Comparison of ENCODE assay signal across 22 cellular contexts in genomic region chr12:115205755-115206308, GRCh38.
"Had no signal": no experiment of that assay in that cellular context is flagged by ENCODE, and none has a peak within 500 bp of the region (broad histone marks: within the 10 kb centered on the region; RNA-seq: fewer than 3 reads in every experiment).

No MANE protein-coding gene starts in this region.

- H3K4me1 Mint-ChIP-seq: activated CD4-positive, alpha-beta T cell treated with anti-CD3 and anti-CD28 coated beads for 36 hours; activated CD8-positive, alpha-beta memory T cell treated with anti-CD3 and anti-CD28 coated beads, Interleukin-2, amount 10 ng/mL, durations not matched to agents 7 days and 5 days; naive thymus-derived CD4-positive, alpha-beta T cell had no signal

- H3K36me3 ChIP-seq: esophagus muscularis mucosa, left ventricle myocardium inferior, neural progenitor cell, right atrium auricular region, tibial nerve had no signal

- H3K27me3 Mint-ChIP-seq: activated CD4-positive, alpha-beta T cell treated with anti-CD3 and anti-CD28 coated beads for 36 hours; activated CD8-positive, alpha-beta memory T cell treated with anti-CD3 and anti-CD28 coated beads, Interleukin-2, amount 10 ng/mL, durations not matched to agents 7 days and 5 days had no signal

- H3K4me3 ChIP-seq: esophagus muscularis mucosa, left ventricle myocardium inferior, lung, neural progenitor cell, right atrium auricular region, tibial nerve had no signal

- H3K36me3 Mint-ChIP-seq: activated CD8-positive, alpha-beta memory T cell treated with anti-CD3 and anti-CD28 coated beads, Interleukin-2, amount 10 ng/mL, durations not matched to agents 7 days and 5 days; neural progenitor cell had no signal

- ATAC-seq: activated CD4-positive, alpha-beta T cell treated with anti-CD3 and anti-CD28 coated beads for 36 hours; activated CD8-positive, alpha-beta memory T cell treated with anti-CD3 and anti-CD28 coated beads, Interleukin-2, amount 10 ng/mL, durations not matched to agents 7 days and 5 days; activated CD8-positive, alpha-beta T cell treated with anti-CD3 and anti-CD28 coated beads, Interleukin-2, amount 10 ng/mL, durations not matched to agents 7 days and 5 days; activated naive CD4-positive, alpha-beta T cell treated with anti-CD3 and anti-CD28 coated beads, Interleukin-2, amount 50 U/mL, for 72 hours; activated T-cell treated with anti-CD3 and anti-CD28 coated beads, Interleukin-2, amount 50 U/mL, for 72 hours; naive thymus-derived CD4-positive, alpha-beta T cell had no signal

- H3K9ac ChIP-seq: neural progenitor cell had no signal

- H3K4me1 ChIP-seq: foreskin keratinocyte, left ventricle myocardium inferior, right atrium auricular region had no signal

- H3K27me3 ChIP-seq: esophagus muscularis mucosa, foreskin keratinocyte, neural progenitor cell, right atrium auricular region, tibial nerve had no signal

- DNase-seq: activated CD4-positive, alpha-beta T cell treated with anti-CD3 and anti-CD28 coated beads for 36 hours; activated CD4-positive, CD25-positive, alpha-beta regulatory T cell; activated CD8-positive, alpha-beta memory T cell treated with anti-CD3 and anti-CD28 coated beads, Interleukin-2, amount 10 ng/mL, durations not matched to agents 7 days and 5 days; activated CD8-positive, alpha-beta T cell treated with anti-CD3 and anti-CD28 coated beads, Interleukin-2, amount 10 ng/mL, durations not matched to agents 7 days and 5 days; activated naive CD4-positive, alpha-beta T cell; activated T-cell treated with anti-CD3 and anti-CD28 coated beads, Interleukin-2, amount 50 U/mL, for 72 hours; anterior cingulate cortex; dermis blood vessel endothelial cell; effector CD4-positive, alpha-beta T cell; left ventricle myocardium inferior; midbrain; naive thymus-derived CD4-positive, alpha-beta T cell; occipital lobe; stimulated activated CD4-positive, alpha-beta T cell treated with anti-CD3 and anti-CD28 coated beads, Interleukin-2, amount 100 ng/mL, for 48 hours; stimulated activated naive CD4-positive, alpha-beta T cell treated with Interleukin-2 at 50 U/mL for 16 hours had no signal

- H3K9me3 Mint-ChIP-seq: neural progenitor cell had no signal

- H3K27ac Mint-ChIP-seq: activated CD4-positive, alpha-beta T cell treated with anti-CD3 and anti-CD28 coated beads for 36 hours; activated CD8-positive, alpha-beta memory T cell treated with anti-CD3 and anti-CD28 coated beads, Interleukin-2, amount 10 ng/mL, durations not matched to agents 7 days and 5 days; activated CD8-positive, alpha-beta T cell treated with anti-CD3 and anti-CD28 coated beads, Interleukin-2, amount 10 ng/mL, durations not matched to agents 7 days and 5 days; activated naive CD4-positive, alpha-beta T cell treated with anti-CD3 and anti-CD28 coated beads, Interleukin-2, amount 50 U/mL, for 72 hours; activated T-cell treated with anti-CD3 and anti-CD28 coated beads, Interleukin-2, amount 50 U/mL, for 72 hours; naive thymus-derived CD4-positive, alpha-beta T cell; neural progenitor cell had no signal

- H3K4me3 Mint-ChIP-seq: activated CD4-positive, alpha-beta T cell treated with anti-CD3 and anti-CD28 coated beads for 36 hours; activated CD8-positive, alpha-beta memory T cell treated with anti-CD3 and anti-CD28 coated beads, Interleukin-2, amount 10 ng/mL, durations not matched to agents 7 days and 5 days; activated CD8-positive, alpha-beta T cell treated with anti-CD3 and anti-CD28 coated beads, Interleukin-2, amount 10 ng/mL, durations not matched to agents 7 days and 5 days; activated T-cell treated with anti-CD3 and anti-CD28 coated beads, Interleukin-2, amount 50 U/mL, for 72 hours; naive thymus-derived CD4-positive, alpha-beta T cell; neural progenitor cell had no signal

- H3K27ac ChIP-seq: esophagus muscularis mucosa, foreskin keratinocyte, left ventricle myocardium inferior, neural progenitor cell, right atrium auricular region, tibial nerve had no signal

- H3K9me3 ChIP-seq: esophagus muscularis mucosa, left ventricle myocardium inferior, right atrium auricular region, tibial nerve had no signal

- H3K4me2 ChIP-seq: neural progenitor cell had no signal

- H2AFZ ChIP-seq: neural progenitor cell had no signal
